ENCODE assay signal across 16 cellular contexts in the genomic region with DNA sequence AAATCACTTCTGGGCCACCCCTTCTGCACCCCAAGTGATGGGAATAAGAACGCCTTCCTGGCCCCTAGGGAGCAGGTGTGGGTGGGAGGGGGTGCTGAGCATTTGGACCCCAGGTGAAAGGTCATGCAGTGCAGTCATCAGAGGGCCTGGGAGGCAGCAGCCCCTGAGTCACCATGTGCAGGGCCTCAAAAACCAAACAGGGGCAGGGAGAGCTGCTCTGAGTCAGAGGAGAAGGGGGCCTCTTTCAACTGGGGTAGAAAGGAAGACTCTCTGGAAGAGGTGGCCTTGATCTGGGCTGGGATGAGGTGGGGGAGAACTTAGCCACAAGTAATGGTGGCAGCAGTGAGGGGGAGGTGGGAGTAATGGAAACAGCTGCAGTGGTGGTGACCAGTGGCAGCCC.
DNase-seq lines count a peak whose midpoint lies in the region; ATAC-seq, FAIRE-seq and TF ChIP-seq lines count a peak whose summit lies in the region.
"Had no signal": no experiment of that assay in that cellular context is flagged by ENCODE, and none has a peak within 500 bp of the region (broad histone marks: within the 10 kb centered on the region; RNA-seq: fewer than 3 reads in every experiment).

No MANE protein-coding gene starts in this region.

- no peak for TF ChIP-seq POLR2A in H54 (IDR thresholded peaks at IDR 0.05; ENCODE audit: low read depth, low read length)

- peak; percentile 6 for DNase-seq in activated T-cell treated with anti-CD3 and anti-CD28 coated beads for 48 hours (ENCODE audit: low read depth)
- DNase-seq in activated T-cell treated with anti-CD3 and anti-CD28 coated beads for 4 hours: no peak
- DNase-seq in H54 (ENCODE audit: insufficient read length, low spot score): peak; percentile 9
- peak; percentile 30 for DNase-seq in islet precursor cell
- peak; percentile 31 for DNase-seq in stimulated activated naive CD8-positive, alpha-beta T cell treated with anti-CD3 and anti-CD28 coated beads, Interleukin-15, Interleukin-2, amounts not matched to agents 100 U/mL and 50 U/mL, for 24 hours
- DNase-seq in HK-2 (ENCODE audit: unreplicated experiment): no peak
- DNase-seq in NCI-H526 treated with DMSO at 0.1 percent for 48 hours (lab: John Stamatoyannopoulos, UW): no peak
- DNase-seq: Calu3, NCI-H1048, NCI-H1694, NCI-H2107, NCI-H345 had no signal

- ATAC-seq in stimulated activated naive CD8-positive, alpha-beta T cell treated with anti-CD3 and anti-CD28 coated beads, Interleukin-15, Interleukin-2, amounts not matched to agents 100 U/mL and 50 U/mL, for 24 hours: peak; percentile 93
- no peak for ATAC-seq in GM21576 (IDR thresholded peaks at IDR 0.05; ENCODE audit: unreplicated experiment)
- ATAC-seq: GM23338 had no signal

- no peak for FAIRE-seq in H54 (lab: Jason Lieb, UNC)
- FAIRE-seq: G401.6, HTR-8/SVneo had no signal

Comparison
In these comparisons a context has a peak if more than half of its experiments do, and no peak if none do; other contexts are left out.
1. DNase-seq: peak in activated T-cell treated with anti-CD3 and anti-CD28 coated beads for 48 hours (single experiment), H54 (single experiment), islet precursor cell (single experiment) and stimulated activated naive CD8-positive, alpha-beta T cell treated with anti-CD3 and anti-CD28 coated beads, Interleukin-15, Interleukin-2, amounts not matched to agents 100 U/mL and 50 U/mL, for 24 hours (single experiment); none in activated T-cell treated with anti-CD3 and anti-CD28 coated beads for 4 hours (single experiment), HK-2 (single experiment) and NCI-H526 treated with DMSO at 0.1 percent for 48 hours (single experiment).